18 cellular contexts compared by ENCODE assay signal in the genomic region with DNA sequence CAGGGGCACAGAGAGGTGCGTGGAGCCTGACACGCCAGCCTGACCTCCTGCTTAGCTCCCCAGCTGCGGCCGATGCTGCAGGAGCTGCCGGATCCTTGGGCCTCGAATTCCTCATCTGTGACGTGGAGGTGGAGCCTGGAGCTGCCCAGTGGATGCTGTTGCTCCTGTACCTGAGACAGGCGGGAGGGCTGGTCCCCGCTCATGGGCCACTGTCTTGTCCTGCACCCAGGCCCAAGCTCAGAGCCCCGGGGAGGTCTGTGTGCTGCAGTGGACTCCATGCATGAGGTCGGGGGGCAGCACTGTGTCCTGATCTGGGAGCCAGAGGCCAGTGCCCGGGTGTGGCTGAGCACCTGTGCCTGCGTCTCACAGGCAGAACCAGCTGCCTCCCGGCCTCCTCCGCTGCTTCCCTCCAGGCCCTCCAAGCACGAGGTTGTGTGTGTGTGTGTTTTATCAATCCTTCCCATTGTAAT. TPM values are rescaled to one million over a fixed set of nuclear protein-coding genes. Genes with fewer than 3 reads are reported as not detected.
DNase-seq lines count a peak whose midpoint lies in the region; ATAC-seq, FAIRE-seq and TF ChIP-seq lines count a peak whose summit lies in the region.
"Had no signal": no experiment of that assay in that cellular context is flagged by ENCODE, and none has a peak within 500 bp of the region (broad histone marks: within the 10 kb centered on the region; RNA-seq: fewer than 3 reads in every experiment).

No MANE protein-coding gene starts in this region.

- H3K27ac ChIP-seq in right lobe of liver: no peak overlapping the region
- no peak overlapping the region for H3K27ac ChIP-seq in HepG2 (ENCODE audit: extremely low read length, insufficient read depth, low read length)
- H3K27ac ChIP-seq in lower lobe of right lung: no peak overlapping the region
- H3K27ac ChIP-seq: 22Rv1, HL-60 had no signal

- no TSS peak for BruUV-seq in HepG2 (replicated peaks; lab: Mats Ljungman, UMichigan)

- H3K36me3 ChIP-seq in right lobe of liver: no peaks in the 10 kb centered on the region
- no peaks in the 10 kb centered on the region for H3K36me3 ChIP-seq in HepG2 (replicated peaks in 1 of 2; ENCODE audit: control insufficient read depth in 1 of 2, insufficient read depth in 2 of 2, low read length in 2 of 2)
- no peaks in the 10 kb centered on the region for H3K36me3 ChIP-seq in lower lobe of right lung

- in situ Hi-C loops in HepG2 (cut with HindIII; ENCODE audit: extremely low pct_ligation_motif_present, low pct_unique_long_range_greater_than_20kb): no loop called here

- WGBS in right lobe of liver (ENCODE audit: insufficient coverage, low coverage, low lambda C conversion rate, missing lambda C conversion rate): 29% methylated on average over 1 of the region's 16 CpGs
- WGBS in HepG2 (ENCODE audit: low lambda C conversion rate): 12% methylated on average over 11 of the region's 16 CpGs

- no peaks in the 10 kb centered on the region for H3K9me3 ChIP-seq in right lobe of liver
- H3K9me3 ChIP-seq in HepG2 (ENCODE audit: low read length): no peaks in the 10 kb centered on the region
- H3K9me3 ChIP-seq in lower lobe of right lung: no peaks in the 10 kb centered on the region
- H3K9me3 ChIP-seq: Caco-2 had no signal

- DNase-seq in NCI-H1417 (lab: John Stamatoyannopoulos, UW) (peak in 2 of 3 experiments; percentile 14 to 44), NCI-H1417 treated with DMSO at 0.1 percent for 48 hours (lab: John Stamatoyannopoulos, UW) (no peak), right lobe of liver (peak in 2 of 3 donors; percentile 14 to 50), HepG2 (ENCODE audit: low spot score) (no peak), lower lobe of right lung (peak; percentile 41), NCI-H2029 (lab: John Stamatoyannopoulos, UW) (no peak)
- DNase-seq: Caco-2; CD8-positive, alpha-beta memory T cell; DND-41; GDM1; HCEC 1CT; HFFc6 had no signal

- TF ChIP-seq CTCF in right lobe of liver (IDR thresholded peaks at IDR 0.05) (no peak), HepG2 (CRISPR knock-in tag; IDR thresholded peaks at IDR 0.05) (no peak), lower lobe of right lung (IDR thresholded peaks at IDR 0.05) (no peak)

- H3K4me1 ChIP-seq in right lobe of liver (no peaks in the 10 kb centered on the region), HepG2 (ENCODE audit: insufficient read depth, low read length) (no peaks in the 10 kb centered on the region), lower lobe of right lung (no peaks in the 10 kb centered on the region)
- H3K4me1 ChIP-seq: Caco-2 had no signal

- H3K27me3 ChIP-seq in right lobe of liver: no peaks in the 10 kb centered on the region
- H3K27me3 ChIP-seq in HepG2 (ENCODE audit: control insufficient read depth in 1 of 2, insufficient read depth in 2 of 2, low read length in 2 of 2): peaks cover 6 to 68% of the 10 kb centered on the region in 2 experiments; a peak in 4 of 5 replicates
- peaks cover 19% of the 10 kb centered on the region for H3K27me3 ChIP-seq in lower lobe of right lung (ENCODE audit: low read depth)

- TF ChIP-seq RAD21 in HepG2 (CRISPR knock-in tag; IDR thresholded peaks at IDR 0.05): no peak

- FAIRE-seq in HepG2 (lab: Jason Lieb, UNC): no peak
- FAIRE-seq: GM12892, GM19239 had no signal

- CTCF ChIA-PET in HepG2 (lab: Yijun Ruan, JAX; ENCODE audit: low intra/inter-chr PET ratio, low total read pairs): no interaction called here

- POLR2A ChIA-PET in HepG2 (lab: Yijun Ruan, JAX): no interaction called here

- no peak overlapping the region for H3K4me2 ChIP-seq in HepG2 (ENCODE audit: low read depth, low read length)

- TF ChIP-seq POLR2A in right lobe of liver (IDR thresholded peaks at IDR 0.05) (no peak), HepG2 (IDR thresholded peaks at IDR 0.05; ENCODE audit: insufficient read depth in 1 of 2, low read depth in 2 of 2, low read length in 2 of 2) (no peak)

- no peaks in the 10 kb centered on the region for H4K20me1 ChIP-seq in HepG2 (ENCODE audit: insufficient read depth, low read length)

- intact Hi-C loops in right lobe of liver (cut with DNase I) (no loop called here), HepG2 (cut with micrococcal nuclease; ENCODE audit: unreplicated experiment) (no loop called here), lower lobe of right lung (cut with DNase I) (no loop called here)

- TF ChIP-seq EP300 in HepG2 (IDR thresholded peaks at IDR 0.05; ENCODE audit: low read depth in 2 of 2, low read length in 2 of 2) (no peak), HepG2 (CRISPR knock-in tag; IDR thresholded peaks at IDR 0.05; ENCODE audit: borderline replicate concordance) (no peak)

- no peak overlapping the region for H2AFZ ChIP-seq in HepG2 (ENCODE audit: low read length)

- no peaks in the 10 kb centered on the region for H3K79me2 ChIP-seq in HepG2 (ENCODE audit: insufficient read depth, low read length)

- H3K4me3 ChIP-seq in right lobe of liver (no peak overlapping the region), HepG2 (replicated peaks in 1 of 3; ENCODE audit: insufficient read depth in 1 of 3, low read depth in 2 of 3, low read length in 3 of 3) (no peak overlapping the region), lower lobe of right lung (no peak overlapping the region)

- H3K9ac ChIP-seq in HepG2 (ENCODE audit: insufficient read depth, low read depth, low read length): no peak overlapping the region

- no peak for ATAC-seq in right lobe of liver
- no peak for ATAC-seq in HepG2
- ATAC-seq in lower lobe of right lung: no peak
- no peak for ATAC-seq in GM19395 (IDR thresholded peaks at IDR 0.05; ENCODE audit: unreplicated experiment)
- ATAC-seq in HG03097 (IDR thresholded peaks at IDR 0.05; ENCODE audit: low FRiP score, unreplicated experiment): no peak

TF ChIP-seq in HepG2, 621 proteins besides CTCF, POLR2A, EP300 and RAD21:
- no peak for TF ChIP-seq SATB2 (CRISPR knock-in tag; IDR thresholded peaks at IDR 0.05)
- TF ChIP-seq BRD4 (CRISPR knock-in tag; IDR thresholded peaks at IDR 0.05): no peak
- TF ChIP-seq, protein P1, sequence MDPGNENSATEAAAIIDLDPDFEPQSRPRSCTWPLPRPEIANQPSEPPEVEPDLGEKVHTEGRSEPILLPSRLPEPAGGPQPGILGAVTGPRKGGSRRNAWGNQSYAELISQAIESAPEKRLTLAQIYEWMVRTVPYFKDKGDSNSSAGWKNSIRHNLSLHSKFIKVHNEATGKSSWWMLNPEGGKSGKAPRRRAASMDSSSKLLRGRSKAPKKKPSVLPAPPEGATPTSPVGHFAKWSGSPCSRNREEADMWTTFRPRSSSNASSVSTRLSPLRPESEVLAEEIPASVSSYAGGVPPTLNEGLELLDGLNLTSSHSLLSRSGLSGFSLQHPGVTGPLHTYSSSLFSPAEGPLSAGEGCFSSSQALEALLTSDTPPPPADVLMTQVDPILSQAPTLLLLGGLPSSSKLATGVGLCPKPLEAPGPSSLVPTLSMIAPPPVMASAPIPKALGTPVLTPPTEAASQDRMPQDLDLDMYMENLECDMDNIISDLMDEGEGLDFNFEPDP (CRISPR knock-in tag; conservative IDR thresholded peaks at IDR 0.05): no peak
- TF ChIP-seq, protein P2, sequence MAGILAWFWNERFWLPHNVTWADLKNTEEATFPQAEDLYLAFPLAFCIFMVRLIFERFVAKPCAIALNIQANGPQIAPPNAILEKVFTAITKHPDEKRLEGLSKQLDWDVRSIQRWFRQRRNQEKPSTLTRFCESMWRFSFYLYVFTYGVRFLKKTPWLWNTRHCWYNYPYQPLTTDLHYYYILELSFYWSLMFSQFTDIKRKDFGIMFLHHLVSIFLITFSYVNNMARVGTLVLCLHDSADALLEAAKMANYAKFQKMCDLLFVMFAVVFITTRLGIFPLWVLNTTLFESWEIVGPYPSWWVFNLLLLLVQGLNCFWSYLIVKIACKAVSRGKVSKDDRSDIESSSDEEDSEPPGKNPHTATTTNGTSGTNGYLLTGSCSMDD (CRISPR knock-in tag; IDR thresholded peaks at IDR 0.05): no peak
- TF ChIP-seq, protein P3, sequence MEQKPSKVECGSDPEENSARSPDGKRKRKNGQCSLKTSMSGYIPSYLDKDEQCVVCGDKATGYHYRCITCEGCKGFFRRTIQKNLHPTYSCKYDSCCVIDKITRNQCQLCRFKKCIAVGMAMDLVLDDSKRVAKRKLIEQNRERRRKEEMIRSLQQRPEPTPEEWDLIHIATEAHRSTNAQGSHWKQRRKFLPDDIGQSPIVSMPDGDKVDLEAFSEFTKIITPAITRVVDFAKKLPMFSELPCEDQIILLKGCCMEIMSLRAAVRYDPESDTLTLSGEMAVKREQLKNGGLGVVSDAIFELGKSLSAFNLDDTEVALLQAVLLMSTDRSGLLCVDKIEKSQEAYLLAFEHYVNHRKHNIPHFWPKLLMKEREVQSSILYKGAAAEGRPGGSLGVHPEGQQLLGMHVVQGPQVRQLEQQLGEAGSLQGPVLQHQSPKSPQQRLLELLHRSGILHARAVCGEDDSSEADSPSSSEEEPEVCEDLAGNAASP (CRISPR knock-in tag; IDR thresholded peaks at IDR 0.05; ENCODE audit: borderline replicate concordance): no peak
- TF ChIP-seq ZNF891 (CRISPR knock-in tag; IDR thresholded peaks at IDR 0.05): no peak

RNA-seq across cellular contexts. Expression of a gene that starts 55.4 kb away (rescaled TPM):
- total RNA-seq in right lobe of liver: under 1 TPM in 5 of 6 experiments, not detected in 1; 0.06 to 0.23 (median 0.18) TPM
- 0.07 TPM in 1 of 2 replicates, not detected in the other for total RNA-seq in HepG2 (2016; rRNA removed; fragmentation: Illumina TruSeq; extraction: Trizol)
- total RNA-seq in HepG2 (2016; cell fraction: cytosol; rRNA removed; fragmentation: Illumina TruSeq; extraction: Trizol; ENCODE audit: low read depth): not detected in 2 replicates
- 0.09 TPM in 1 of 2 replicates, not detected in the other for total RNA-seq in HepG2 (2016; cell fraction: insoluble cytoplasmic fraction; rRNA removed; fragmentation: Illumina TruSeq; extraction: Trizol)
- 0.03 TPM in 1 of 2 replicates, not detected in the other for total RNA-seq in HepG2 (2016; cell fraction: membrane; rRNA removed; fragmentation: Illumina TruSeq; extraction: Trizol)
- total RNA-seq in HepG2 (2016; cell fraction: nucleus; rRNA removed; fragmentation: Illumina TruSeq; extraction: Trizol): 0.22 and 0.31 TPM in 2 replicates
- polyA plus RNA-seq in HepG2 (2011; rRNA removed): 0.11 and 0.13 TPM in 2 replicates
- polyA plus RNA-seq in HepG2 (2011; cell fraction: cytosol; rRNA removed): 0.01 and 0.03 TPM in 2 replicates
- polyA plus RNA-seq in HepG2 (2011; cell fraction: nucleus; rRNA removed): 1.1 and 1.5 TPM in 2 replicates
- polyA plus RNA-seq in HepG2 (2012): 0.08 and 0.16 TPM in 2 replicates
- 0.01 TPM in 1 of 2 replicates, not detected in the other for polyA plus RNA-seq in HepG2 (2016; cell fraction: cytosol; fragmentation: Illumina TruSeq; extraction: Trizol; ENCODE audit: low read depth)
- polyA plus RNA-seq in HepG2 (2016; cell fraction: insoluble cytoplasmic fraction; fragmentation: Illumina TruSeq; extraction: Trizol; ENCODE audit: low read depth): 0.03 and 0.05 TPM in 2 replicates
- polyA plus RNA-seq in HepG2 (2016; cell fraction: membrane; fragmentation: Illumina TruSeq; extraction: Trizol; ENCODE audit: low read depth): 0.03 TPM in 1 of 2 replicates, not detected in the other
- polyA plus RNA-seq in HepG2 (2016; cell fraction: nucleus; fragmentation: Illumina TruSeq; extraction: Trizol; ENCODE audit: insufficient read depth, low read depth): 0.33 and 0.36 TPM in 2 replicates
- polyA minus RNA-seq in HepG2 (2011; rRNA and poly(A)+ RNA removed; ENCODE audit: low replicate concordance): 0.84 and 0.87 TPM in 2 replicates
- 0.09 and 0.10 TPM in 2 replicates for polyA minus RNA-seq in HepG2 (2011; cell fraction: cytosol; rRNA and poly(A)+ RNA removed)
- polyA minus RNA-seq in HepG2 (2011; cell fraction: nucleus; rRNA and poly(A)+ RNA removed): 1.7 and 2.5 TPM in 2 replicates
- total RNA-seq in lower lobe of right lung: 2.6 TPM

Comparison
In these comparisons a context has a peak if more than half of its experiments do, and no peak if none do; other contexts are left out.
1. DNase-seq: peak in NCI-H1417 (2 of 3), right lobe of liver (2 of 3) and lower lobe of right lung (single experiment); none in NCI-H1417 treated with DMSO at 0.1 percent for 48 hours (single experiment), HepG2 (single experiment) and NCI-H2029 (single experiment).